Comparison of ENCODE assay signal across 9 cellular contexts in genomic region chr2:65377556-65378307, GRCh38. TPM values are rescaled to one million over a fixed set of nuclear protein-coding genes. Genes with fewer than 3 reads are reported as not detected.
DNase-seq lines count a peak whose midpoint lies in the region; ATAC-seq and TF ChIP-seq lines count a peak whose summit lies in the region.
"Had no signal": no experiment of that assay in that cellular context is flagged by ENCODE, and none has a peak within 500 bp of the region (broad histone marks: within the 10 kb centered on the region; RNA-seq: fewer than 3 reads in every experiment).

No MANE protein-coding gene starts in this region.

- H3K27ac Mint-ChIP-seq in WTC11, result peak overlapping the region; percentile 26; the same call in 1 of the 2 replicates

- CTCF ChIA-PET in WTC11 (lab: Charles Lee), result interaction anchor here (2.7 kb wide), 1 partner anchor 27 kb away, joined by 7 read pairs; no protein-coding TSS in a partner anchor

- ATAC-seq in HG02610 (IDR thresholded peaks at IDR 0.05; ENCODE audit: unreplicated experiment), result peak; percentile 55
- ATAC-seq in WTC11, result peak; percentile 89
- ATAC-seq in HG03039 (IDR thresholded peaks at IDR 0.05; ENCODE audit: unreplicated experiment), result no peak
- ATAC-seq in GM21737 (IDR thresholded peaks at IDR 0.05; ENCODE audit: unreplicated experiment), result no peak
- no peak for ATAC-seq in GM18511 (IDR thresholded peaks at IDR 0.05; ENCODE audit: unreplicated experiment)

- TF ChIP-seq CTCF in AG10803 (conservative IDR thresholded peaks at IDR 0.05; ENCODE audit: low read length) (no peak), WTC11 (IDR thresholded peaks at IDR 0.05) (no peak)

- peaks cover 52% of the 10 kb centered on the region for H3K4me1 Mint-ChIP-seq in WTC11

- H3K27me3 Mint-ChIP-seq in WTC11 (ENCODE audit: low read depth), result no peaks in the 10 kb centered on the region

- no peaks in the 10 kb centered on the region for H3K9me3 Mint-ChIP-seq in WTC11

- POLR2A ChIA-PET in WTC11 (lab: Charles Lee), result interaction anchor here (0.6 kb wide), 1 partner anchor 105 kb away, joined by 3 read pairs; no protein-coding TSS in a partner anchor

- H3K4me3 Mint-ChIP-seq in WTC11, result no peak overlapping the region

- DNase-seq in AG10803 (ENCODE audit: low read depth), result peak; percentile 77
- DNase-seq in WTC11 (ENCODE audit: low spot score), result no peak
- peak; percentile 70 for DNase-seq in kidney glomerular epithelial cell (lab: John Stamatoyannopoulos, UW)
- no peak for DNase-seq in NCI-H748 (lab: John Stamatoyannopoulos, UW; ENCODE audit: unreplicated experiment)
- DNase-seq: T-helper 9 cell had no signal

- no peaks in the 10 kb centered on the region for H3K36me3 Mint-ChIP-seq in WTC11

- no peak overlapping the region; the same call in 1 of the 2 replicates for H3K4me3 ChIP-seq in AG10803 (ENCODE audit: low read length)

TF ChIP-seq in WTC11, 78 proteins besides CTCF, POLR2A, EP300 and RAD21:
- no peak for TF ChIP-seq ELF4 (CRISPR knock-in tag; IDR thresholded peaks at IDR 0.05; ENCODE audit: low read depth)
- TF ChIP-seq STAT6 (CRISPR knock-in tag; conservative IDR thresholded peaks at IDR 0.05; ENCODE audit: low read depth), result no peak
- TF ChIP-seq CDX4 (CRISPR knock-in tag; IDR thresholded peaks at IDR 0.05; ENCODE audit: borderline replicate concordance), result no peak
- no peak for TF ChIP-seq AR (CRISPR knock-in tag; IDR thresholded peaks at IDR 0.05)
- TF ChIP-seq FOXP4 (CRISPR knock-in tag; IDR thresholded peaks at IDR 0.05), result no peak
- no peak for TF ChIP-seq FOXK1 (CRISPR knock-in tag; IDR thresholded peaks at IDR 0.05)
- TF ChIP-seq ZNF317 (CRISPR knock-in tag; IDR thresholded peaks at IDR 0.05; ENCODE audit: borderline replicate concordance, low read depth), result no peak
- no peak for TF ChIP-seq ZSCAN18 (CRISPR knock-in tag; IDR thresholded peaks at IDR 0.05)
- TF ChIP-seq RELA (CRISPR knock-in tag; IDR thresholded peaks at IDR 0.05; ENCODE audit: borderline replicate concordance), result no peak
- TF ChIP-seq JUN (CRISPR knock-in tag; IDR thresholded peaks at IDR 0.05), result no peak
- no peak for TF ChIP-seq PRDM15 (CRISPR knock-in tag; IDR thresholded peaks at IDR 0.05)
- TF ChIP-seq IRF2 (CRISPR knock-in tag; IDR thresholded peaks at IDR 0.05; ENCODE audit: borderline replicate concordance, low read depth), result no peak

RNA-seq across cellular contexts. Expression of gene SPRED2, which starts 54.7 kb away (rescaled TPM):
- 26.4 to 34.1 TPM (median 32.7 TPM) in 3 replicates for total RNA-seq in WTC11 (2021)

Comparison
In these comparisons a context has a peak if more than half of its experiments do, and no peak if none do; other contexts are left out.
1. DNase-seq: peak in AG10803 (single experiment) and kidney glomerular epithelial cell (single experiment); none in WTC11 (single experiment) and NCI-H748 (single experiment).
2. ATAC-seq: peak in HG02610 (single experiment) and WTC11 (single experiment); none in HG03039 (single experiment), GM21737 (single experiment) and GM18511 (single experiment).